27 cellular contexts compared by ENCODE assay signal in genomic region chr12:113180333-113180732, GRCh38. TPM values are rescaled to one million over a fixed set of nuclear protein-coding genes. Genes with fewer than 3 reads are reported as not detected.
A peak's percentile ranks its signal among the peaks of the same experiment; 100 is the strongest.
DNase-seq lines count a peak whose midpoint lies in the region; ATAC-seq and TF ChIP-seq lines count a peak whose summit lies in the region.
"Had no signal": no experiment of that assay in that cellular context is flagged by ENCODE, and none has a peak within 500 bp of the region (broad histone marks: within the 10 kb centered on the region; RNA-seq: fewer than 3 reads in every experiment).

No MANE protein-coding gene starts in this region.

- no peak for ATAC-seq in stimulated activated memory B cell treated with anti-CD40 and anti-IgM and Interleukin-4, amounts not matched to agents 10 μg/mL and 1 μg/mL and 100 μg/mL, for 72 hours
- ATAC-seq in HG03520 (IDR thresholded peaks at IDR 0.05; ENCODE audit: unreplicated experiment) (no peak), right lobe of liver (no peak), GM21825 (IDR thresholded peaks at IDR 0.05; ENCODE audit: unreplicated experiment) (no peak)
- ATAC-seq: GM23338 had no signal

- intact Hi-C loops in right lobe of liver (cut with DNase I), result no loop called here

- no peak for TF ChIP-seq POLR2A in right lobe of liver (IDR thresholded peaks at IDR 0.05)

- peaks cover 9% of the 10 kb centered on the region for H3K4me1 Mint-ChIP-seq in stimulated activated memory B cell treated with anti-CD40 and anti-IgM and Interleukin-4, amounts not matched to agents 10 μg/mL and 1 μg/mL and 100 μg/mL, for 72 hours
- H3K4me1 Mint-ChIP-seq: GM23338 had no signal

- H3K4me1 ChIP-seq in right lobe of liver, result peaks cover 0 to 11% (median 3%) of the 10 kb centered on the region in 4 donors
- H3K4me1 ChIP-seq: SJCRH30 had no signal

- H3K4me3 ChIP-seq in WERI-Rb-1 (ENCODE audit: low read depth, low read length) (no peak overlapping the region), right lobe of liver (no peak overlapping the region)
- H3K4me3 ChIP-seq: GM23338, HAP-1, Peyer's patch, SJCRH30 had no signal

- H3K4me3 Mint-ChIP-seq in stimulated activated memory B cell treated with anti-CD40 and anti-IgM and Interleukin-4, amounts not matched to agents 10 μg/mL and 1 μg/mL and 100 μg/mL, for 72 hours, result no peak overlapping the region
- H3K4me3 Mint-ChIP-seq: GM23338 had no signal

- peak overlapping the region; percentile 30 for H3K27ac Mint-ChIP-seq in stimulated activated memory B cell treated with anti-CD40 and anti-IgM and Interleukin-4, amounts not matched to agents 10 μg/mL and 1 μg/mL and 100 μg/mL, for 72 hours
- H3K27ac Mint-ChIP-seq: GM23338 had no signal

- peaks cover 2% of the 10 kb centered on the region for H3K9me3 Mint-ChIP-seq in stimulated activated memory B cell treated with anti-CD40 and anti-IgM and Interleukin-4, amounts not matched to agents 10 μg/mL and 1 μg/mL and 100 μg/mL, for 72 hours
- H3K9me3 Mint-ChIP-seq: CD8-positive, alpha-beta memory T cell; GM23338 had no signal

- no peaks in the 10 kb centered on the region for H3K27me3 Mint-ChIP-seq in stimulated activated memory B cell treated with anti-CD40 and anti-IgM and Interleukin-4, amounts not matched to agents 10 μg/mL and 1 μg/mL and 100 μg/mL, for 72 hours
- H3K27me3 Mint-ChIP-seq: CD8-positive, alpha-beta memory T cell; IgD-negative memory B cell had no signal

- TF ChIP-seq CTCF in WERI-Rb-1 (IDR thresholded peaks at IDR 0.05; ENCODE audit: low read depth, low read length) (no peak), right lobe of liver (IDR thresholded peaks at IDR 0.05) (no peak)

- H3K27me3 ChIP-seq in WERI-Rb-1 (ENCODE audit: insufficient read depth, low read depth, severe bottlenecking), result no peaks in the 10 kb centered on the region
- no peaks in the 10 kb centered on the region for H3K27me3 ChIP-seq in right lobe of liver
- H3K27me3 ChIP-seq: Peyer's patch, SJCRH30 had no signal

- WGBS in right lobe of liver (ENCODE audit: insufficient coverage, low coverage, low lambda C conversion rate, missing lambda C conversion rate), result 88% methylated on average over 1 of the region's 4 CpGs

- H3K27ac ChIP-seq in WERI-Rb-1 (no peak overlapping the region), right lobe of liver (no peak overlapping the region)
- H3K27ac ChIP-seq: 22Rv1, Peyer's patch, SJCRH30 had no signal

- DNase-seq in NCI-H82 (lab: John Stamatoyannopoulos, UW), result peak; percentile 36
- DNase-seq in NCI-H82 treated with DMSO at 0.1 percent for 48 hours (lab: John Stamatoyannopoulos, UW; ENCODE audit: unreplicated experiment), result no peak
- peak; percentile 44 for DNase-seq in WERI-Rb-1
- DNase-seq in myocyte (ENCODE audit: low read depth), result peak; percentile 65
- no peak for DNase-seq in right lobe of liver
- DNase-seq: AML-193; C1 segment of cervical spinal cord; Calu3; CD8-positive, alpha-beta memory T cell; DMS153; Karpas-422; NCI-H1694 treated with DMSO at 0.1 percent for 48 hours; NCI-H2081 treated with DMSO at 0.1 percent for 48 hours; NCI-H510A; NCI-H748 treated with DMSO at 0.1 percent for 48 hours; Peyer's patch; SJCRH30 had no signal

- no peaks in the 10 kb centered on the region for H3K9me3 ChIP-seq in WERI-Rb-1 (ENCODE audit: severe bottlenecking)
- no peaks in the 10 kb centered on the region for H3K9me3 ChIP-seq in right lobe of liver
- H3K9me3 ChIP-seq: HAP-1, Peyer's patch, SJCRH30 had no signal

- H3K36me3 ChIP-seq in WERI-Rb-1 (peaks cover 61% of the 10 kb centered on the region), right lobe of liver (peaks cover 0 to 40% (median 29%) of the 10 kb centered on the region in 4 donors)

- H3K36me3 Mint-ChIP-seq in stimulated activated memory B cell treated with anti-CD40 and anti-IgM and Interleukin-4, amounts not matched to agents 10 μg/mL and 1 μg/mL and 100 μg/mL, for 72 hours, result peaks cover 61% of the 10 kb centered on the region

RNA-seq across cellular contexts. Expression of gene DDX54, which starts 4.9 kb away (rescaled TPM):
- total RNA-seq in myocyte (78.5 and 80.3 TPM in 2 replicates), right lobe of liver (10 to 100 TPM; 22.8 to 43.8 (median 31.1) TPM)
- polyA plus RNA-seq in myocyte (2012), result 39.6 TPM

RNA-seq across cellular contexts. Expression of gene RITA1, which starts 5.2 kb away (rescaled TPM):
- 43.7 and 65.3 TPM in 2 replicates for total RNA-seq in myocyte
- polyA plus RNA-seq in myocyte (2012), result 24.9 TPM
- total RNA-seq in right lobe of liver, result 10 to 100 TPM; 11.1 to 33.0 (median 22.3) TPM

RNA-seq across cellular contexts. Expression of gene CFAP73, which starts 30.8 kb away (rescaled TPM):
- total RNA-seq in myocyte (not detected in 2 replicates), right lobe of liver (under 1 TPM in 1 of 6 experiments, not detected in 5; 0.15 TPM)
- 0.06 TPM for polyA plus RNA-seq in myocyte (2012)
- total RNA-seq: G401, MCF 10A, Peyer's patch, SJCRH30 had no signal
- polyA plus RNA-seq: AG04450; CD8-positive, alpha-beta memory T cell; IgD-negative memory B cell had no signal

RNA-seq across cellular contexts. Expression of gene TPCN1, which starts 40.9 kb away (rescaled TPM):
- total RNA-seq in myocyte (42.0 and 43.1 TPM in 2 replicates), right lobe of liver (10 to 100 TPM; 18.0 to 34.6 (median 28.3) TPM)
- 40.5 TPM for polyA plus RNA-seq in myocyte (2012)

RNA-seq across cellular contexts. Expression of gene RASAL1, which starts 44.8 kb away (rescaled TPM):
- not detected in 2 replicates for total RNA-seq in myocyte
- not detected for polyA plus RNA-seq in myocyte (2012)
- total RNA-seq in right lobe of liver, result under 1 TPM in 4 of 6 experiments, not detected in 2; 0.10 to 0.24 (median 0.15) TPM
- total RNA-seq: MCF 10A, SJCRH30 had no signal
- polyA plus RNA-seq: AG04450, IgD-negative memory B cell had no signal

Comparison
In these comparisons a context has a peak if more than half of its experiments do, and no peak if none do; other contexts are left out.
1. DNase-seq: peak in NCI-H82 (single experiment), WERI-Rb-1 (single experiment) and myocyte (single experiment); none in NCI-H82 treated with DMSO at 0.1 percent for 48 hours (single experiment) and right lobe of liver (0 of 3).